8 cellular contexts compared by ENCODE assay signal in genomic region chr5:150742413-150743141, GRCh38. TPM values are rescaled to one million over a fixed set of nuclear protein-coding genes. Genes with fewer than 3 reads are reported as not detected.
DNase-seq lines count a peak whose midpoint lies in the region; ATAC-seq and TF ChIP-seq lines count a peak whose summit lies in the region.
"Not testable (repeated sequence)": the region's sequence is repeated elsewhere in the genome, so short reads cannot be mapped to it uniquely, and the experiment has no call there.

No MANE protein-coding gene starts in this region.

- H3K36me3 ChIP-seq in CD4-positive, alpha-beta memory T cell (ENCODE audit: insufficient read depth, low read length), result not testable (repeated sequence)
- H3K36me3 ChIP-seq in left ventricle myocardium inferior, result peaks cover 21% of the 10 kb centered on the region
- peaks cover 3 to 38% of the 10 kb centered on the region in 2 experiments for H3K36me3 ChIP-seq in mesenchymal stem cell (ENCODE audit: control insufficient read depth in 1 of 2, insufficient read depth in 2 of 2, low read depth in 1 of 2, low read length in 2 of 2)

- H3K9me3 Mint-ChIP-seq in CD4-positive, alpha-beta memory T cell; activated CD8-positive, alpha-beta T cell treated with anti-CD3 and anti-CD28 coated beads, Interleukin-2, amount 10 ng/mL, durations not matched to agents 7 days and 5 days (ENCODE audit: insufficient read depth); activated naive CD4-positive, alpha-beta T cell treated with anti-CD3 and anti-CD28 coated beads, Interleukin-2, amount 10 ng/mL, durations not matched to agents 7 days and 5 days; stimulated activated effector memory CD8-positive, alpha-beta T cell treated with anti-CD3 and anti-CD28 coated beads, Interleukin-12 subunit alpha, Interleukin-12 subunit beta, amount 100 ng/mL, for 72 hours: not testable (repeated sequence)

- H3K27ac ChIP-seq in CD4-positive, alpha-beta memory T cell (ENCODE audit: low read depth, low read length); mesenchymal stem cell (ENCODE audit: low read length, poor library complexity, severe bottlenecking): not testable (repeated sequence)
- H3K27ac ChIP-seq in left ventricle myocardium inferior (replicated peaks), result peak overlapping the region; percentile 6

- H4K8ac ChIP-seq in mesenchymal stem cell (ENCODE audit: low read length), result not testable (repeated sequence)

- H2AK5ac ChIP-seq in mesenchymal stem cell (ENCODE audit: low read length, severe bottlenecking), result not testable (repeated sequence)

- H2BK5ac ChIP-seq in mesenchymal stem cell (ENCODE audit: low read depth, low read length, poor library complexity, severe bottlenecking), result not testable (repeated sequence)

- not testable (repeated sequence) for H3K79me1 ChIP-seq in mesenchymal stem cell (replicated peaks; ENCODE audit: low read length, poor library complexity, severe bottlenecking)

- peak overlapping the region; percentile 19 to 93 (median 58) for H3K27ac Mint-ChIP-seq in CD4-positive, alpha-beta memory T cell
- H3K27ac Mint-ChIP-seq in T-helper 17 cell, result peak overlapping the region; percentile 62
- peak overlapping the region; percentile 74 for H3K27ac Mint-ChIP-seq in activated CD8-positive, alpha-beta T cell treated with anti-CD3 and anti-CD28 coated beads, Interleukin-2, amount 10 ng/mL, durations not matched to agents 7 days and 5 days
- peak overlapping the region; percentile 92 for H3K27ac Mint-ChIP-seq in activated naive CD4-positive, alpha-beta T cell treated with anti-CD3 and anti-CD28 coated beads, Interleukin-2, amount 10 ng/mL, durations not matched to agents 7 days and 5 days
- peak overlapping the region; percentile 33 for H3K27ac Mint-ChIP-seq in stimulated activated effector memory CD8-positive, alpha-beta T cell treated with anti-CD3 and anti-CD28 coated beads, Interleukin-12 subunit alpha, Interleukin-12 subunit beta, amount 100 ng/mL, for 72 hours

- H3K27me3 ChIP-seq in CD4-positive, alpha-beta memory T cell (ENCODE audit: insufficient read depth, low read length); left ventricle myocardium inferior (ENCODE audit: low read depth); mesenchymal stem cell (ENCODE audit: control insufficient read depth in 1 of 2, insufficient read depth in 1 of 2, low read length in 2 of 2): not testable (repeated sequence)

- not testable (repeated sequence) for H3K4me3 ChIP-seq in CD4-positive, alpha-beta memory T cell (ENCODE audit: low read length in 2 of 2); left ventricle myocardium inferior; mesenchymal stem cell (ENCODE audit: insufficient read depth in 1 of 2, low read depth in 1 of 2, low read length in 2 of 2)

- H3K4me3 Mint-ChIP-seq in CD4-positive, alpha-beta memory T cell, result peak overlapping the region; percentile 4 to 80 (median 64)
- H3K4me3 Mint-ChIP-seq in T-helper 17 cell, result peak overlapping the region; percentile 58
- H3K4me3 Mint-ChIP-seq in activated CD8-positive, alpha-beta T cell treated with anti-CD3 and anti-CD28 coated beads, Interleukin-2, amount 10 ng/mL, durations not matched to agents 7 days and 5 days, result peak overlapping the region; percentile 3
- H3K4me3 Mint-ChIP-seq in activated naive CD4-positive, alpha-beta T cell treated with anti-CD3 and anti-CD28 coated beads, Interleukin-2, amount 10 ng/mL, durations not matched to agents 7 days and 5 days, result peak overlapping the region; percentile 43
- peak overlapping the region; percentile 19 for H3K4me3 Mint-ChIP-seq in stimulated activated effector memory CD8-positive, alpha-beta T cell treated with anti-CD3 and anti-CD28 coated beads, Interleukin-12 subunit alpha, Interleukin-12 subunit beta, amount 100 ng/mL, for 72 hours

- CTCF ChIA-PET in CD4-positive, alpha-beta memory T cell (lab: Charles Lee; ENCODE audit: partially characterized antibody); activated CD8-positive, alpha-beta T cell treated with anti-CD3 and anti-CD28 coated beads, Interleukin-2, amount 10 ng/mL, durations not matched to agents 7 days and 5 days (lab: Charles Lee): not testable (repeated sequence)
- CTCF ChIA-PET in activated naive CD4-positive, alpha-beta T cell treated with anti-CD3 and anti-CD28 coated beads, Interleukin-2, amount 10 ng/mL, durations not matched to agents 7 days and 5 days (lab: Charles Lee), result interaction anchor here (1.2 to 1.6 kb wide), 3 partner anchors 12 to 104 kb away, joined by 3 to 4 read pairs (median 3); no protein-coding TSS in a partner anchor

- 97% methylated on average over 16 of the region's 18 CpGs for WGBS in mesenchymal stem cell

- peak in 1 of 5 donors; percentile 7 for DNase-seq in CD4-positive, alpha-beta memory T cell
- DNase-seq in T-helper 17 cell; activated CD8-positive, alpha-beta T cell treated with anti-CD3 and anti-CD28 coated beads, Interleukin-2, amount 10 ng/mL, durations not matched to agents 7 days and 5 days; activated naive CD4-positive, alpha-beta T cell treated with anti-CD3 and anti-CD28 coated beads, Interleukin-2, amount 10 ng/mL, durations not matched to agents 7 days and 5 days; left ventricle myocardium inferior; stimulated activated effector memory CD8-positive, alpha-beta T cell treated with anti-CD3 and anti-CD28 coated beads, Interleukin-12 subunit alpha, Interleukin-12 subunit beta, amount 100 ng/mL, for 72 hours (ENCODE audit: low spot score in 2 of 2): not testable (repeated sequence)
- DNase-seq in amniotic epithelial cell (ENCODE audit: low read depth), result peak; percentile 88
- DNase-seq in mesenchymal stem cell, result peak; percentile 32

- peaks cover 44 to 80% (median 55%) of the 10 kb centered on the region in 4 donors for H3K4me1 Mint-ChIP-seq in CD4-positive, alpha-beta memory T cell
- peaks cover 48% of the 10 kb centered on the region for H3K4me1 Mint-ChIP-seq in T-helper 17 cell
- peaks cover 51% of the 10 kb centered on the region for H3K4me1 Mint-ChIP-seq in activated CD8-positive, alpha-beta T cell treated with anti-CD3 and anti-CD28 coated beads, Interleukin-2, amount 10 ng/mL, durations not matched to agents 7 days and 5 days (ENCODE audit: low read depth)
- peaks cover 66% of the 10 kb centered on the region for H3K4me1 Mint-ChIP-seq in activated naive CD4-positive, alpha-beta T cell treated with anti-CD3 and anti-CD28 coated beads, Interleukin-2, amount 10 ng/mL, durations not matched to agents 7 days and 5 days
- peaks cover 56% of the 10 kb centered on the region for H3K4me1 Mint-ChIP-seq in stimulated activated effector memory CD8-positive, alpha-beta T cell treated with anti-CD3 and anti-CD28 coated beads, Interleukin-12 subunit alpha, Interleukin-12 subunit beta, amount 100 ng/mL, for 72 hours

- H3K9me3 ChIP-seq in CD4-positive, alpha-beta memory T cell (ENCODE audit: control insufficient read depth in 1 of 2, low read length in 2 of 2); T-helper 17 cell (ENCODE audit: control insufficient read depth, low read length, poor library complexity, severe bottlenecking); left ventricle myocardium inferior (replicated peaks); mesenchymal stem cell (ENCODE audit: control insufficient read depth, low read length): not testable (repeated sequence)

- not testable (repeated sequence) for H3K27me3 Mint-ChIP-seq in CD4-positive, alpha-beta memory T cell; T-helper 17 cell; activated CD8-positive, alpha-beta T cell treated with anti-CD3 and anti-CD28 coated beads, Interleukin-2, amount 10 ng/mL, durations not matched to agents 7 days and 5 days (ENCODE audit: low read depth); activated naive CD4-positive, alpha-beta T cell treated with anti-CD3 and anti-CD28 coated beads, Interleukin-2, amount 10 ng/mL, durations not matched to agents 7 days and 5 days

- not testable (repeated sequence) for H2BK15ac ChIP-seq in mesenchymal stem cell (ENCODE audit: low read depth, poor library complexity, severe bottlenecking)

- not testable (repeated sequence) for H2BK120ac ChIP-seq in mesenchymal stem cell (ENCODE audit: low read depth, low read length)

- intact Hi-C loops in CD4-positive, alpha-beta memory T cell (cut with micrococcal nuclease); left ventricle myocardium inferior (cut with micrococcal nuclease): not testable (repeated sequence)

- not testable (repeated sequence) for H2AFZ ChIP-seq in mesenchymal stem cell (ENCODE audit: low read depth, low read length)

- H3K14ac ChIP-seq in mesenchymal stem cell (ENCODE audit: low read length in 2 of 2), result not testable (repeated sequence)

- not testable (repeated sequence) for H3K23ac ChIP-seq in mesenchymal stem cell (ENCODE audit: low read length in 2 of 2)

- not testable (repeated sequence) for H3K4me2 ChIP-seq in mesenchymal stem cell (ENCODE audit: low read length, poor library complexity, severe bottlenecking)

- H3K4ac ChIP-seq in mesenchymal stem cell (ENCODE audit: low read depth in 1 of 2, low read length in 2 of 2), result not testable (repeated sequence)

- not testable (repeated sequence) for TF ChIP-seq CTCF in left ventricle myocardium inferior (IDR thresholded peaks at IDR 0.05; ENCODE audit: borderline replicate concordance)

- not testable (repeated sequence) for H2BK12ac ChIP-seq in mesenchymal stem cell (ENCODE audit: low read length in 2 of 2)

- H3K18ac ChIP-seq in mesenchymal stem cell (ENCODE audit: low read depth in 1 of 2, low read length in 2 of 2), result not testable (repeated sequence)

- POLR2A ChIA-PET in CD4-positive, alpha-beta memory T cell (lab: Charles Lee; ENCODE audit: partially characterized antibody); activated CD8-positive, alpha-beta T cell treated with anti-CD3 and anti-CD28 coated beads, Interleukin-2, amount 10 ng/mL, durations not matched to agents 7 days and 5 days (lab: Charles Lee): not testable (repeated sequence)

- ATAC-seq in T-helper 17 cell; stimulated activated effector memory CD8-positive, alpha-beta T cell treated with anti-CD3 and anti-CD28 coated beads, Interleukin-12 subunit alpha, Interleukin-12 subunit beta, amount 100 ng/mL, for 72 hours: not testable (repeated sequence)
- ATAC-seq in activated CD8-positive, alpha-beta T cell treated with anti-CD3 and anti-CD28 coated beads, Interleukin-2, amount 10 ng/mL, durations not matched to agents 7 days and 5 days, result peak; percentile 33

- H3K9ac ChIP-seq in mesenchymal stem cell (ENCODE audit: low read length), result not testable (repeated sequence)

- H3K36me3 Mint-ChIP-seq in CD4-positive, alpha-beta memory T cell, result peaks cover 37 to 44% of the 10 kb centered on the region in 2 donors
- peaks cover 18% of the 10 kb centered on the region for H3K36me3 Mint-ChIP-seq in T-helper 17 cell (ENCODE audit: low read depth)
- peaks cover 63% of the 10 kb centered on the region for H3K36me3 Mint-ChIP-seq in activated CD8-positive, alpha-beta T cell treated with anti-CD3 and anti-CD28 coated beads, Interleukin-2, amount 10 ng/mL, durations not matched to agents 7 days and 5 days (ENCODE audit: low read depth)
- peaks cover 55% of the 10 kb centered on the region for H3K36me3 Mint-ChIP-seq in activated naive CD4-positive, alpha-beta T cell treated with anti-CD3 and anti-CD28 coated beads, Interleukin-2, amount 10 ng/mL, durations not matched to agents 7 days and 5 days
- H3K36me3 Mint-ChIP-seq in stimulated activated effector memory CD8-positive, alpha-beta T cell treated with anti-CD3 and anti-CD28 coated beads, Interleukin-12 subunit alpha, Interleukin-12 subunit beta, amount 100 ng/mL, for 72 hours, result peaks cover 40% of the 10 kb centered on the region

- not testable (repeated sequence) for H4K91ac ChIP-seq in mesenchymal stem cell (ENCODE audit: low read length)

- peaks cover 16% of the 10 kb centered on the region for H3K4me1 ChIP-seq in CD4-positive, alpha-beta memory T cell (ENCODE audit: insufficient read depth, low read length)
- peaks cover 30% of the 10 kb centered on the region for H3K4me1 ChIP-seq in left ventricle myocardium inferior
- not testable (repeated sequence) for H3K4me1 ChIP-seq in mesenchymal stem cell (ENCODE audit: control insufficient read depth, insufficient read depth, low read depth, low read length)

RNA-seq across cellular contexts. Expression of gene DCTN4, which starts 16.2 kb away (rescaled TPM):
- total RNA-seq in CD4-positive, alpha-beta memory T cell, result 10 to 100 TPM; 45.5 to 46.0 TPM
- 1 to 10 TPM; 8.8 to 9.0 TPM for polyA plus RNA-seq in CD4-positive, alpha-beta memory T cell
- total RNA-seq in T-helper 17 cell, result 10 to 100 TPM; 73.5 to 88.0 TPM
- 10 to 100 TPM; 35.0 to 35.4 TPM for total RNA-seq in activated CD8-positive, alpha-beta T cell treated with anti-CD3 and anti-CD28 coated beads, Interleukin-2, amount 10 ng/mL, durations not matched to agents 7 days and 5 days
- 43.1 TPM for total RNA-seq in left ventricle myocardium inferior
- polyA plus RNA-seq in mesenchymal stem cell (2013, experiment 1 of 2), result 29.3 TPM
- polyA plus RNA-seq in mesenchymal stem cell (2013, experiment 2 of 2), result 29.6 TPM

RNA-seq across cellular contexts. Expression of gene SMIM3, which starts 36.0 kb away (rescaled TPM):
- total RNA-seq in CD4-positive, alpha-beta memory T cell, result 1 to 10 TPM; 7.9 to 8.0 TPM
- polyA plus RNA-seq in CD4-positive, alpha-beta memory T cell, result 10 to 100 TPM; 19.3 to 19.7 TPM
- total RNA-seq in T-helper 17 cell (10 to 100 TPM in 1 of 2 donors, 1 to 10 TPM in 1; 3.9 to 24.0 TPM), left ventricle myocardium inferior (15.7 TPM)
- 10 to 100 TPM; 16.4 to 16.7 TPM for total RNA-seq in activated CD8-positive, alpha-beta T cell treated with anti-CD3 and anti-CD28 coated beads, Interleukin-2, amount 10 ng/mL, durations not matched to agents 7 days and 5 days
- polyA plus RNA-seq in mesenchymal stem cell (2013, experiment 1 of 2), result 106 TPM
- polyA plus RNA-seq in mesenchymal stem cell (2013, experiment 2 of 2), result 108 TPM

RNA-seq across cellular contexts. Expression of gene RBM22, which starts 41.7 kb away (rescaled TPM):
- total RNA-seq in CD4-positive, alpha-beta memory T cell, result 10 to 100 TPM; 91.0 to 91.2 TPM
- polyA plus RNA-seq in CD4-positive, alpha-beta memory T cell, result 10 to 100 TPM; 52.4 to 69.4 TPM
- total RNA-seq in T-helper 17 cell (100 to 1,000 TPM in 1 of 2 donors, 10 to 100 TPM in 1; 96.0 to 105 TPM), left ventricle myocardium inferior (25.2 TPM)
- total RNA-seq in activated CD8-positive, alpha-beta T cell treated with anti-CD3 and anti-CD28 coated beads, Interleukin-2, amount 10 ng/mL, durations not matched to agents 7 days and 5 days, result 10 to 100 TPM; 64.0 to 65.2 TPM
- 32.2 TPM for polyA plus RNA-seq in mesenchymal stem cell (2013, experiment 1 of 2)
- 31.6 TPM for polyA plus RNA-seq in mesenchymal stem cell (2013, experiment 2 of 2)

Comparison
In these comparisons a context has a peak if more than half of its experiments do, and no peak if none do; other contexts are left out.
1. H3K27ac Mint-ChIP-seq: peak in every context shown above with its lines; median percentile 92 in activated naive CD4-positive, alpha-beta T cell treated with anti-CD3 and anti-CD28 coated beads, Interleukin-2, amount 10 ng/mL, durations not matched to agents 7 days and 5 days; 74 in activated CD8-positive, alpha-beta T cell treated with anti-CD3 and anti-CD28 coated beads, Interleukin-2, amount 10 ng/mL, durations not matched to agents 7 days and 5 days; 62 in T-helper 17 cell; 58 in CD4-positive, alpha-beta memory T cell; 33 in stimulated activated effector memory CD8-positive, alpha-beta T cell treated with anti-CD3 and anti-CD28 coated beads, Interleukin-12 subunit alpha, Interleukin-12 subunit beta, amount 100 ng/mL, for 72 hours.
2. H3K4me3 Mint-ChIP-seq: peak in every context shown above with its lines; median percentile 64 in CD4-positive, alpha-beta memory T cell; 58 in T-helper 17 cell; 43 in activated naive CD4-positive, alpha-beta T cell treated with anti-CD3 and anti-CD28 coated beads, Interleukin-2, amount 10 ng/mL, durations not matched to agents 7 days and 5 days; 19 in stimulated activated effector memory CD8-positive, alpha-beta T cell treated with anti-CD3 and anti-CD28 coated beads, Interleukin-12 subunit alpha, Interleukin-12 subunit beta, amount 100 ng/mL, for 72 hours; 3 in activated CD8-positive, alpha-beta T cell treated with anti-CD3 and anti-CD28 coated beads, Interleukin-2, amount 10 ng/mL, durations not matched to agents 7 days and 5 days.